In genomic region chr19:45444318-45445041, GRCh38 we compare ENCODE assay signal across 8 cellular contexts. TPM values are rescaled to one million over a fixed set of nuclear protein-coding genes. Genes with fewer than 3 reads are reported as not detected.
A peak's percentile ranks its signal among the peaks of the same experiment; 100 is the strongest.
DNase-seq lines count a peak whose midpoint lies in the region; ATAC-seq and TF ChIP-seq lines count a peak whose summit lies in the region.

No MANE protein-coding gene starts in this region.

- no peaks in the 10 kb centered on the region for H3K27me3 ChIP-seq in effector memory CD4-positive, alpha-beta T cell (replicated peaks; ENCODE audit: control insufficient read depth, insufficient read depth, low read length, poor library complexity, severe bottlenecking)
- no peaks in the 10 kb centered on the region for H3K27me3 ChIP-seq in lung (ENCODE audit: control insufficient read depth, insufficient read depth)

- WGBS in lung, 2 donors: 13 to 14% methylated on average over 43 to 47 of the region's 47 CpGs

- no peaks in the 10 kb centered on the region for H3K9me3 ChIP-seq in effector memory CD4-positive, alpha-beta T cell (ENCODE audit: control insufficient read depth, low read length)
- no peaks in the 10 kb centered on the region for H3K9me3 ChIP-seq in lung (ENCODE audit: control insufficient read depth in 2 of 2, insufficient read depth in 1 of 2, low read length in 1 of 2)

- peak overlapping the region; percentile 89 for H3K27ac ChIP-seq in effector memory CD4-positive, alpha-beta T cell (ENCODE audit: insufficient read depth, low read length, poor library complexity, severe bottlenecking)
- H3K27ac ChIP-seq in lung (ENCODE audit: low read depth in 1 of 2, low read length in 1 of 2): peak overlapping the region; percentile 74 to 97

- H3K27ac Mint-ChIP-seq in HFFc6: peak overlapping the region; percentile 100
- H3K27ac Mint-ChIP-seq in activated CD8-positive, alpha-beta T cell treated with anti-CD3 and anti-CD28 coated beads, Interleukin-2, amount 10 ng/mL, durations not matched to agents 7 days and 5 days: no peak overlapping the region

- peak overlapping the region; percentile 45 for H3K4me3 ChIP-seq in effector memory CD4-positive, alpha-beta T cell (ENCODE audit: insufficient read depth, low read depth, low read length, poor library complexity, severe bottlenecking)
- no peak overlapping the region for H3K4me3 ChIP-seq in lung

- H3K9me3 Mint-ChIP-seq in HFFc6: no peaks in the 10 kb centered on the region
- no peaks in the 10 kb centered on the region for H3K9me3 Mint-ChIP-seq in activated CD8-positive, alpha-beta T cell treated with anti-CD3 and anti-CD28 coated beads, Interleukin-2, amount 10 ng/mL, durations not matched to agents 7 days and 5 days (ENCODE audit: insufficient read depth)

- TF ChIP-seq CTCF in HFFc6 (IDR thresholded peaks at IDR 0.05) (no peak; the same call in 1 of the 2 replicates), lung (IDR thresholded peaks at IDR 0.05; ENCODE audit: control extremely low read depth, extremely low read depth) (no peak)

- CTCF ChIA-PET in activated CD8-positive, alpha-beta T cell treated with anti-CD3 and anti-CD28 coated beads, Interleukin-2, amount 10 ng/mL, durations not matched to agents 7 days and 5 days (lab: Charles Lee): interaction anchor here (0.9 to 6.4 kb wide), 7 partner anchors 18 to 248 kb away, joined by 3 to 96 read pairs (median 9); partner anchors contain the start of genes FOSB and QPCTL

- peaks cover 66% of the 10 kb centered on the region for H3K4me1 Mint-ChIP-seq in HFFc6 (ENCODE audit: low read depth)
- H3K4me1 Mint-ChIP-seq in activated CD8-positive, alpha-beta T cell treated with anti-CD3 and anti-CD28 coated beads, Interleukin-2, amount 10 ng/mL, durations not matched to agents 7 days and 5 days (ENCODE audit: low read depth): peaks cover 58% of the 10 kb centered on the region

- no peaks in the 10 kb centered on the region for H3K36me3 ChIP-seq in effector memory CD4-positive, alpha-beta T cell (ENCODE audit: control insufficient read depth, insufficient read depth, low read length)
- H3K36me3 ChIP-seq in lung (ENCODE audit: control insufficient read depth in 2 of 2, insufficient read depth in 2 of 2, low read length in 2 of 2): no peaks in the 10 kb centered on the region

- peak; percentile 85 for DNase-seq in ELR (ENCODE audit: low read depth)
- DNase-seq in HFFc6: peak; percentile 83
- DNase-seq in NCI-H748 treated with DMSO at 0.1 percent for 48 hours (lab: John Stamatoyannopoulos, UW): peak; percentile 37
- DNase-seq in activated CD8-positive, alpha-beta T cell treated with anti-CD3 and anti-CD28 coated beads, Interleukin-2, amount 10 ng/mL, durations not matched to agents 7 days and 5 days: peak; percentile 87
- DNase-seq in effector memory CD4-positive, alpha-beta T cell: peak; percentile 71 to 81 (median 76)
- DNase-seq in lung (ENCODE audit: low spot score): peak; percentile 92
- peak; percentile 64 for DNase-seq in stimulated activated CD8-positive, alpha-beta memory T cell treated with anti-CD3 and anti-CD28 coated beads, Interleukin-12 subunit alpha, Interleukin-12 subunit beta, amount 100 ng/mL, for 4 hours (ENCODE audit: low read depth)

- peak overlapping the region; percentile 91 for H3K4me3 Mint-ChIP-seq in HFFc6
- H3K4me3 Mint-ChIP-seq in activated CD8-positive, alpha-beta T cell treated with anti-CD3 and anti-CD28 coated beads, Interleukin-2, amount 10 ng/mL, durations not matched to agents 7 days and 5 days: peak overlapping the region; percentile 51

- POLR2A ChIA-PET in activated CD8-positive, alpha-beta T cell treated with anti-CD3 and anti-CD28 coated beads, Interleukin-2, amount 10 ng/mL, durations not matched to agents 7 days and 5 days (lab: Charles Lee): interaction anchor here (1.6 to 2.1 kb wide), 2 partner anchors 23 to 34 kb away, joined by 6 to 10 read pairs; partner anchors contain the start of gene FOSB

- peaks cover 45% of the 10 kb centered on the region for H3K4me1 ChIP-seq in effector memory CD4-positive, alpha-beta T cell (ENCODE audit: control insufficient read depth, insufficient read depth, low read length, poor library complexity, severe bottlenecking)
- H3K4me1 ChIP-seq in lung (ENCODE audit: control insufficient read depth in 2 of 2, insufficient read depth in 2 of 2, low read length in 2 of 2): peaks cover 6 to 10% of the 10 kb centered on the region in 2 donors

- ATAC-seq in activated CD8-positive, alpha-beta T cell treated with anti-CD3 and anti-CD28 coated beads, Interleukin-2, amount 10 ng/mL, durations not matched to agents 7 days and 5 days: peak; percentile 51
- ATAC-seq in lung (ENCODE audit: insufficient read depth, low FRiP score) (peak; percentile 79), HG02840 (IDR thresholded peaks at IDR 0.05; ENCODE audit: low FRiP score, unreplicated experiment) (no peak)

- H3K27me3 Mint-ChIP-seq in HFFc6 (ENCODE audit: insufficient read depth): peaks cover 8% of the 10 kb centered on the region
- no peaks in the 10 kb centered on the region for H3K27me3 Mint-ChIP-seq in activated CD8-positive, alpha-beta T cell treated with anti-CD3 and anti-CD28 coated beads, Interleukin-2, amount 10 ng/mL, durations not matched to agents 7 days and 5 days (ENCODE audit: low read depth)

- no peaks in the 10 kb centered on the region for H3K36me3 Mint-ChIP-seq in HFFc6 (ENCODE audit: low read depth)
- H3K36me3 Mint-ChIP-seq in activated CD8-positive, alpha-beta T cell treated with anti-CD3 and anti-CD28 coated beads, Interleukin-2, amount 10 ng/mL, durations not matched to agents 7 days and 5 days (ENCODE audit: low read depth): peaks cover 2% of the 10 kb centered on the region

RNA-seq across cellular contexts. Expression of gene ERCC1, which starts 20.8 kb away (rescaled TPM):
- 100 to 1,000 TPM; 106 to 129 (median 117) TPM for total RNA-seq in HFFc6 (2021; fragmentation: NEBNext Ultra II Directional; extraction: Animal tissue kit (Norgen Biotek cat#: 25700))
- 10 to 100 TPM; 57.5 to 64.8 TPM for total RNA-seq in activated CD8-positive, alpha-beta T cell treated with anti-CD3 and anti-CD28 coated beads, Interleukin-2, amount 10 ng/mL, durations not matched to agents 7 days and 5 days
- total RNA-seq in lung: 10 to 100 TPM; 72.4 to 82.3 TPM
- polyA plus RNA-seq in lung: 10 to 100 TPM; 53.2 to 54.0 TPM

RNA-seq across cellular contexts. Expression of gene FOSB, which starts 23.3 kb away (rescaled TPM):
- 10 to 100 TPM; 35.0 to 71.5 (median 62.9) TPM for total RNA-seq in HFFc6 (2021; fragmentation: NEBNext Ultra II Directional; extraction: Animal tissue kit (Norgen Biotek cat#: 25700))
- total RNA-seq in activated CD8-positive, alpha-beta T cell treated with anti-CD3 and anti-CD28 coated beads, Interleukin-2, amount 10 ng/mL, durations not matched to agents 7 days and 5 days: 100 to 1,000 TPM; 154 to 172 TPM
- 10 to 100 TPM in 1 of 2 donors, 1 to 10 TPM in 1; 9.9 to 24.2 TPM for total RNA-seq in lung
- polyA plus RNA-seq in lung: 10 to 100 TPM in 1 of 2 donors, 1 to 10 TPM in 1; 7.9 to 22.8 TPM

RNA-seq across cellular contexts. Expression of gene POLR1G, which starts 38.0 kb away (rescaled TPM):
- 10 to 100 TPM; 13.7 to 25.8 (median 15.1) TPM for total RNA-seq in HFFc6 (2021; fragmentation: NEBNext Ultra II Directional; extraction: Animal tissue kit (Norgen Biotek cat#: 25700))
- total RNA-seq in activated CD8-positive, alpha-beta T cell treated with anti-CD3 and anti-CD28 coated beads, Interleukin-2, amount 10 ng/mL, durations not matched to agents 7 days and 5 days: 10 to 100 TPM in 1 of 2 experiments, 1 to 10 TPM in 1; 9.5 to 10.6 TPM
- 1 to 10 TPM; 3.6 to 8.3 TPM for total RNA-seq in lung
- 1 to 10 TPM; 5.2 to 6.6 TPM for polyA plus RNA-seq in lung

RNA-seq across cellular contexts. Expression of gene PPP1R13L, which starts 39.6 kb away (rescaled TPM):
- 10 to 100 TPM; 10.2 to 24.7 (median 22.2) TPM for total RNA-seq in HFFc6 (2021; fragmentation: NEBNext Ultra II Directional; extraction: Animal tissue kit (Norgen Biotek cat#: 25700))
- total RNA-seq in activated CD8-positive, alpha-beta T cell treated with anti-CD3 and anti-CD28 coated beads, Interleukin-2, amount 10 ng/mL, durations not matched to agents 7 days and 5 days: 10 to 100 TPM; 11.8 to 13.4 TPM
- 10 to 100 TPM; 14.0 to 37.3 TPM for total RNA-seq in lung
- polyA plus RNA-seq in lung: 10 to 100 TPM; 32.0 to 34.0 TPM

RNA-seq across cellular contexts. Expression of gene RTN2, which starts 52.4 kb away (rescaled TPM):
- total RNA-seq in HFFc6 (2021; fragmentation: NEBNext Ultra II Directional; extraction: Animal tissue kit (Norgen Biotek cat#: 25700)): 10 to 100 TPM; 10.3 to 21.3 (median 13.8) TPM
- total RNA-seq in activated CD8-positive, alpha-beta T cell treated with anti-CD3 and anti-CD28 coated beads, Interleukin-2, amount 10 ng/mL, durations not matched to agents 7 days and 5 days: 1 to 10 TPM; 2.0 to 3.4 TPM
- 10 to 100 TPM in 1 of 2 donors, 1 to 10 TPM in 1; 5.4 to 10.9 TPM for total RNA-seq in lung
- 10 to 100 TPM in 1 of 2 donors, 1 to 10 TPM in 1; 8.3 to 10.3 TPM for polyA plus RNA-seq in lung

Comparison
In these comparisons a context has a peak if more than half of its experiments do, and no peak if none do; other contexts are left out.
1. DNase-seq: peak in every context shown above with its lines; median percentile 92 in lung; 87 in activated CD8-positive, alpha-beta T cell treated with anti-CD3 and anti-CD28 coated beads, Interleukin-2, amount 10 ng/mL, durations not matched to agents 7 days and 5 days; 85 in ELR; 83 in HFFc6; 76 in effector memory CD4-positive, alpha-beta T cell; 64 in stimulated activated CD8-positive, alpha-beta memory T cell treated with anti-CD3 and anti-CD28 coated beads, Interleukin-12 subunit alpha, Interleukin-12 subunit beta, amount 100 ng/mL, for 4 hours; 37 in NCI-H748 treated with DMSO at 0.1 percent for 48 hours.